27 cellular contexts compared by ENCODE assay signal in genomic region chr7:116705419-116705818, GRCh38. TPM values are rescaled to one million over a fixed set of nuclear protein-coding genes. Genes with fewer than 3 reads are reported as not detected.
A peak's percentile ranks its signal among the peaks of the same experiment; 100 is the strongest.
DNase-seq lines count a peak whose midpoint lies in the region; ATAC-seq, FAIRE-seq and TF ChIP-seq lines count a peak whose summit lies in the region.
"Had no signal": no experiment of that assay in that cellular context is flagged by ENCODE, and none has a peak within 500 bp of the region (broad histone marks: within the 10 kb centered on the region; RNA-seq: fewer than 3 reads in every experiment).

No MANE protein-coding gene starts in this region.

- TF ChIP-seq RAD21 in A549 (conservative IDR thresholded peaks at IDR 0.05 in 1 of 2, IDR thresholded peaks at IDR 0.05 in 1 of 2) (no peak), HCT116 (IDR thresholded peaks at IDR 0.05; ENCODE audit: low read depth) (no peak), K562 (CRISPR knock-in tag; conservative IDR thresholded peaks at IDR 0.05 in 1 of 2, IDR thresholded peaks at IDR 0.05 in 1 of 2) (no peak)

- ATAC-seq in A549 (no peak), HCT116 (no peak), K562 (no peak), psoas muscle (no peak)
- ATAC-seq: GM12878, HepG2 had no signal

- TF ChIP-seq POLR2A in A549 (IDR thresholded peaks at IDR 0.05; ENCODE audit: low read length), result no peak
- no peak for TF ChIP-seq POLR2A in HCT116 (IDR thresholded peaks at IDR 0.05; ENCODE audit: borderline replicate concordance, extremely low read depth, insufficient read depth, insufficient read length)
- no peak for TF ChIP-seq POLR2A in K562 (conservative IDR thresholded peaks at IDR 0.05)
- TF ChIP-seq POLR2A in Peyer's patch (IDR thresholded peaks at IDR 0.05), result no peak

- in situ Hi-C loops in K562 (cut with MboI), result no loop called here

- no peak for TF ChIP-seq EP300 in A549 (IDR thresholded peaks at IDR 0.05)
- no peak for TF ChIP-seq EP300 in K562 (IDR thresholded peaks at IDR 0.05; ENCODE audit: low read length)

- no peak for TF ChIP-seq CTCF in A549 (IDR thresholded peaks at IDR 0.05)
- TF ChIP-seq CTCF in HCT116 (IDR thresholded peaks at IDR 0.05 in 2 of 3, conservative IDR thresholded peaks at IDR 0.05 in 1 of 3; ENCODE audit: borderline replicate concordance in 1 of 3, insufficient read depth in 1 of 3, low read depth in 2 of 3, low read length in 2 of 3), result no peak
- TF ChIP-seq CTCF in K562 (IDR thresholded peaks at IDR 0.05 in 2 of 3, conservative IDR thresholded peaks at IDR 0.05 in 1 of 3; ENCODE audit: insufficient read depth in 2 of 3, low read depth in 1 of 3, low read length in 3 of 3), result no peak
- no peak for TF ChIP-seq CTCF in psoas muscle (IDR thresholded peaks at IDR 0.05)
- TF ChIP-seq CTCF in Peyer's patch (IDR thresholded peaks at IDR 0.05), result no peak

- H3K79me2 ChIP-seq in HCT116 (ENCODE audit: insufficient read depth, low read length), result peaks cover 100% of the 10 kb centered on the region
- no peaks in the 10 kb centered on the region for H3K79me2 ChIP-seq in K562 (ENCODE audit: control insufficient read depth, insufficient read depth, low read length)

- H3K9ac ChIP-seq in HCT116 (ENCODE audit: low read length) (peak overlapping the region; percentile 64), K562 (ENCODE audit: insufficient read depth in 1 of 2, low read depth in 2 of 2, low read length in 2 of 2) (no peak overlapping the region)

- H4K20me1 ChIP-seq in HCT116 (ENCODE audit: insufficient read depth) (no peaks in the 10 kb centered on the region), K562 (replicated peaks; ENCODE audit: control insufficient read depth, insufficient read depth, low read length) (no peaks in the 10 kb centered on the region)

- peaks cover 82% of the 10 kb centered on the region for H3K4me1 ChIP-seq in A549
- peaks cover 96 to 100% of the 10 kb centered on the region in 2 experiments for H3K4me1 ChIP-seq in HCT116 (ENCODE audit: control insufficient read depth in 1 of 2, insufficient read depth in 2 of 2, low read length in 2 of 2)
- H3K4me1 ChIP-seq in K562 (replicated peaks in 1 of 2; ENCODE audit: control insufficient read depth in 2 of 2, insufficient read depth in 2 of 2, low read length in 2 of 2), result no peaks in the 10 kb centered on the region
- H3K4me1 ChIP-seq in psoas muscle, result peaks cover 62% of the 10 kb centered on the region
- no peaks in the 10 kb centered on the region for H3K4me1 ChIP-seq in Peyer's patch
- H3K4me1 ChIP-seq: SJCRH30 had no signal

- DNase-seq in A549 (ENCODE audit: low read depth in 1 of 2, low spot score in 1 of 2) (no peak), HCT116 (ENCODE audit: low read depth, low spot score) (no peak), K562 (ENCODE audit: extremely low read depth in 1 of 4, low spot score in 3 of 4) (no peak), psoas muscle (no peak), SIG-M5 (lab: John Stamatoyannopoulos, UW) (no peak), Peyer's patch (no peak), NCI-H774 (lab: John Stamatoyannopoulos, UW) (no peak)
- DNase-seq: C1 segment of cervical spinal cord; CD4-positive, alpha-beta memory T cell; COR-L47; DMS53; EL; GDM1; GOT3; HCEC 1CT; MV-4-11; NCI-H1105; NCI-H146; NCI-H1930; NCI-H2107; NCI-H446 treated with DMSO at 0.1 percent for 48 hours; NCI-H526; SJCRH30; T-helper 1 cell had no signal

- BruUV-seq in HCT116 (replicated peaks; lab: Mats Ljungman, UMichigan) (no TSS peak), K562 (replicated peaks; lab: Mats Ljungman, UMichigan) (no TSS peak)

- no peaks in the 10 kb centered on the region for H3K9me3 ChIP-seq in A549
- H3K9me3 ChIP-seq in HCT116 (ENCODE audit: control insufficient read depth in 1 of 2, insufficient read depth in 1 of 2, low read depth in 1 of 2, low read length in 2 of 2), result no peaks in the 10 kb centered on the region
- no peaks in the 10 kb centered on the region for H3K9me3 ChIP-seq in K562 (replicated peaks; ENCODE audit: control insufficient read depth, insufficient read depth, low read depth, low read length)
- no peaks in the 10 kb centered on the region for H3K9me3 ChIP-seq in psoas muscle
- H3K9me3 ChIP-seq in Peyer's patch, result no peaks in the 10 kb centered on the region
- H3K9me3 ChIP-seq: SJCRH30 had no signal

- CTCF ChIA-PET in A549 (lab: Yijun Ruan, JAX), result no interaction called here
- CTCF ChIA-PET in HCT116 (lab: Charles Lee), result no interaction called here
- CTCF ChIA-PET in K562 (lab: Yijun Ruan, JAX; ENCODE audit: low intra/inter-chr PET ratio), result no interaction called here

- H3K9me2 ChIP-seq in HCT116 (ENCODE audit: insufficient read depth), result no peaks in the 10 kb centered on the region

- H3K27me3 ChIP-seq in HCT116 (ENCODE audit: insufficient read depth, low read length), result no peaks in the 10 kb centered on the region
- peaks cover 0 to 4% of the 10 kb centered on the region in 2 experiments; a peak in 2 of 5 replicates for H3K27me3 ChIP-seq in K562 (ENCODE audit: control insufficient read depth in 2 of 2, insufficient read depth in 2 of 2, low read length in 2 of 2)
- no peaks in the 10 kb centered on the region for H3K27me3 ChIP-seq in psoas muscle (ENCODE audit: insufficient read depth in 3 of 3, low read length in 2 of 3)
- H3K27me3 ChIP-seq in Peyer's patch, result no peaks in the 10 kb centered on the region
- H3K27me3 ChIP-seq: SJCRH30 had no signal

- FAIRE-seq in A549 (lab: Jason Lieb, UNC) (peak; percentile 84), K562 (lab: Jason Lieb, UNC) (no peak)
- FAIRE-seq: A204.1, GM12878, HepG2 had no signal

- intact Hi-C loops in HCT116 (cut with micrococcal nuclease) (loop anchor here (5.0 kb wide), 1 partner anchor 72 kb away; no protein-coding TSS in a partner anchor), K562 (cut with micrococcal nuclease) (no loop called here), psoas muscle (cut with DNase I) (loop anchor here in 1 of 2 donors (5.0 kb wide), 1 partner anchor 33 kb away; the partner anchor contains the start of gene MET)

- H2AFZ ChIP-seq in HCT116 (ENCODE audit: low read depth, low read length, poor library complexity, severe bottlenecking), result no peak overlapping the region
- H2AFZ ChIP-seq in K562 (ENCODE audit: low read depth, low read length), result no peak overlapping the region

- H3K4me3 ChIP-seq in A549, result no peak overlapping the region
- peak overlapping the region in 1 of 2 experiments; percentile 45; a peak in 1 of 4 replicates for H3K4me3 ChIP-seq in HCT116 (replicated peaks in 1 of 2; ENCODE audit: low read depth in 1 of 2, low read length in 2 of 2)
- no peak overlapping the region for H3K4me3 ChIP-seq in K562
- no peak overlapping the region for H3K4me3 ChIP-seq in psoas muscle
- no peak overlapping the region for H3K4me3 ChIP-seq in Peyer's patch
- H3K4me3 ChIP-seq: GM12878, SJCRH30 had no signal

- no peaks in the 10 kb centered on the region for H3K9me1 ChIP-seq in K562 (ENCODE audit: control insufficient read depth, insufficient read depth, low read length)

- H3K27ac ChIP-seq in A549 (peak overlapping the region; percentile 92 to 98), HCT116 (ENCODE audit: low read depth, low read length) (peak overlapping the region; percentile 91), K562 (ENCODE audit: extremely low read depth, low read depth, low read length) (no peak overlapping the region), psoas muscle (peak overlapping the region; percentile 60), Peyer's patch (no peak overlapping the region)
- H3K27ac ChIP-seq: SJCRH30 had no signal

- peak overlapping the region; percentile 96 for H3K4me2 ChIP-seq in A549
- peak overlapping the region; percentile 77 for H3K4me2 ChIP-seq in HCT116 (ENCODE audit: low read length)
- no peak overlapping the region for H3K4me2 ChIP-seq in K562 (ENCODE audit: insufficient read depth, low read length)

- peaks cover 3 to 28% of the 10 kb centered on the region in 2 experiments; a peak in 3 of 4 replicates for H3K36me3 ChIP-seq in HCT116 (ENCODE audit: control insufficient read depth in 1 of 2, insufficient read depth in 2 of 2, low read length in 2 of 2)
- no peaks in the 10 kb centered on the region for H3K36me3 ChIP-seq in K562 (ENCODE audit: control insufficient read depth, insufficient read depth, low read length)
- H3K36me3 ChIP-seq in psoas muscle (ENCODE audit: insufficient read depth in 1 of 2, low read depth in 1 of 2), result peaks cover 0 to 3% of the 10 kb centered on the region in 2 donors
- no peaks in the 10 kb centered on the region for H3K36me3 ChIP-seq in Peyer's patch

- POLR2A ChIA-PET in A549 (lab: Yijun Ruan, JAX), result no interaction called here
- POLR2A ChIA-PET in HCT116 (lab: Charles Lee), result no interaction called here
- POLR2A ChIA-PET in K562 (lab: Yijun Ruan, JAX), result no interaction called here

- RAD21 ChIA-PET in HCT116 (lab: Charles Lee; ENCODE audit: low non-redundant PET in 1 of 2, low total read pairs in 2 of 2, uncharacterized antibody in 2 of 2, unreplicated experiment in 2 of 2), result no interaction called here

RNA-seq across cellular contexts. Expression of gene MET, which starts 33.4 kb away (rescaled TPM):
- 161 and 165 TPM in 2 replicates for polyA plus RNA-seq in A549 (2011; rRNA removed)
- 35.2 and 44.0 TPM in 2 replicates for polyA plus RNA-seq in A549 (2012; cell fraction: cytosol; rRNA removed)
- polyA plus RNA-seq in A549 (2012; cell fraction: nucleus; rRNA removed), result 33.9 and 45.5 TPM in 2 replicates
- 65.1 to 77.9 TPM (median 72.3 TPM) in 3 replicates for polyA plus RNA-seq in A549 (2017; fragmentation: RNase III; extraction: RNeasy Plus Mini Kit Qiagen cat#74134 plus additional on column Dnase treatment)
- polyA minus RNA-seq in A549 (2011; rRNA and poly(A)+ RNA removed), result 417 and 431 TPM in 2 replicates
- 200 TPM for total RNA-seq in HCT116 (2021; ENCODE audit: unreplicated experiment)
- polyA plus RNA-seq in HCT116 (2012), result 71.3 and 91.7 TPM in 2 replicates
- 0.97 and 1.1 TPM in 2 replicates for total RNA-seq in K562 (2011; cell fraction: chromatin; rRNA removed; ENCODE audit: low replicate concordance)
- total RNA-seq in K562 (2011; cell fraction: nucleolus; rRNA removed), result 0.66 and 0.83 TPM in 2 replicates
- 1.3 and 1.9 TPM in 2 replicates for total RNA-seq in K562 (2011; cell fraction: nucleoplasm; rRNA removed)
- 0.86 and 1.5 TPM in 2 replicates for total RNA-seq in K562 (2014; rRNA removed)
- total RNA-seq in K562 (2014; rRNA removed; fragmentation: Illumina TruSeq; extraction: Trizol), result 0.70 and 0.84 TPM in 2 replicates
- 0.83 and 1.1 TPM in 2 replicates for total RNA-seq in K562 (2015; rRNA removed; fragmentation: Illumina TruSeq; extraction: Trizol)
- 0.65 and 1.2 TPM in 2 replicates for total RNA-seq in K562 (2021)
- 0.22 and 2.4 TPM in 2 replicates for polyA plus RNA-seq in K562 (2011; rRNA removed)
- 0.21 and 0.69 TPM in 2 replicates for polyA plus RNA-seq in K562 (2011; cell fraction: cytosol; rRNA removed)
- polyA plus RNA-seq in K562 (2011; cell fraction: nucleus; rRNA removed), result 0.48 and 0.97 TPM in 2 replicates
- polyA plus RNA-seq in K562 (2012), result 1.5 and 2.0 TPM in 2 replicates
- polyA plus RNA-seq in K562 (2014; fragmentation: Illumina TruSeq; extraction: Trizol), result 1.1 and 1.3 TPM in 2 replicates
- polyA plus RNA-seq in K562 (2014; fragmentation: Nextera tagmentation; extraction: Ambion mirVana), result 1 to 10 TPM; 1.3 to 1.5 TPM
- 0.47 and 0.90 TPM in 2 replicates for polyA plus RNA-seq in K562 (2014; rRNA removed)
- polyA minus RNA-seq in K562 (2011; rRNA and poly(A)+ RNA removed), result 0.90 and 2.0 TPM in 2 replicates
- 1.0 and 1.3 TPM in 2 replicates for polyA minus RNA-seq in K562 (2011; cell fraction: cytosol; rRNA and poly(A)+ RNA removed)
- polyA minus RNA-seq in K562 (2011; cell fraction: nucleus; rRNA and poly(A)+ RNA removed), result 1.3 and 2.2 TPM in 2 replicates
- 10 to 100 TPM; 17.8 to 84.1 (median 29.3) TPM for total RNA-seq in psoas muscle
- 10 to 100 TPM in 2 of 3 donors, 1 to 10 TPM in 1; 5.9 to 50.3 (median 11.0) TPM for polyA plus RNA-seq in psoas muscle
- 10 to 100 TPM in 3 of 4 donors, 1 to 10 TPM in 1; 2.5 to 34.0 (median 23.6) TPM for total RNA-seq in Peyer's patch
- polyA plus RNA-seq: CD4-positive, alpha-beta memory T cell had no signal

Comparison
In these comparisons a context has a peak if more than half of its experiments do, and no peak if none do; other contexts are left out.
1. H3K27ac ChIP-seq: peak in A549 (2 of 2), HCT116 (single experiment) and psoas muscle (single experiment); none in K562 (single experiment) and Peyer's patch (0 of 4).